Comparison of ENCODE assay signal across 28 cellular contexts in genomic region chr22:26287382-26288228, GRCh38.
"Had no signal": no experiment of that assay in that cellular context is flagged by ENCODE, and none has a peak within 500 bp of the region (broad histone marks: within the 10 kb centered on the region; RNA-seq: fewer than 3 reads in every experiment).

No MANE protein-coding gene starts in this region.

- ATAC-seq: activated CD4-positive, alpha-beta T cell treated with anti-CD3 and anti-CD28 coated beads for 36 hours; activated T-cell treated with anti-CD3 and anti-CD28 coated beads, Interleukin-2, amount 50 U/mL, for 72 hours; heart left ventricle; left colon; sciatic nerve; stimulated activated naive CD8-positive, alpha-beta T cell treated with anti-CD3 and anti-CD28 coated beads, Interleukin-15, Interleukin-2, amounts not matched to agents 100 U/mL and 50 U/mL, for 24 hours had no signal

- H3K4me3 ChIP-seq: adrenal gland, ascending aorta, cardiac muscle cell, heart left ventricle, ovary, skin epidermis, testis, transverse colon, uterus had no signal

- H3K9me3 ChIP-seq: adrenal gland, ascending aorta, heart left ventricle, neutrophil, ovary, testis, transverse colon, uterus had no signal

- FAIRE-seq: endothelial cell of umbilical vein, kidney had no signal

- DNase-seq: activated CD4-positive, alpha-beta T cell treated with anti-CD3 and anti-CD28 coated beads for 36 hours; activated CD4-positive, CD25-positive, alpha-beta regulatory T cell; activated naive CD4-positive, alpha-beta T cell; activated naive CD8-positive, alpha-beta T cell treated with anti-CD3 and anti-CD28 coated beads for 36 hours; activated T-cell treated with anti-CD3 and anti-CD28 coated beads for 4 hours; activated T-cell treated with anti-CD3 and anti-CD28 coated beads, Interleukin-2, amount 50 U/mL, for 72 hours; adrenal gland; foreskin fibroblast; heart left ventricle; hypothalamus; immature natural killer cell; kidney; left colon; mammary epithelial cell; nephron progenitor cell; ovary; stimulated activated CD4-positive, alpha-beta T cell treated with anti-CD3 and anti-CD28 coated beads, Interleukin-12 subunit alpha, Interleukin-12 subunit beta, amount 100 ng/mL, for 4 hours; stimulated activated CD4-positive, alpha-beta T cell treated with anti-CD3 and anti-CD28 coated beads, Interleukin-4, amount 100 ng/mL, for 1 hour; stimulated activated naive CD8-positive, alpha-beta T cell treated with anti-CD3 and anti-CD28 coated beads, Interleukin-15, Interleukin-2, amounts not matched to agents 100 U/mL and 50 U/mL, for 24 hours; testis; transverse colon; uterus had no signal

- H3K27ac ChIP-seq: adrenal gland, ascending aorta, cardiac muscle cell, heart left ventricle, neutrophil, ovary, skin epidermis, testis, transverse colon, uterus had no signal

- H3K36me3 ChIP-seq: adrenal gland, ascending aorta, cardiac muscle cell, heart left ventricle, neutrophil, ovary, transverse colon, uterus had no signal

- H3K4me1 ChIP-seq: adrenal gland, ascending aorta, heart left ventricle, testis, transverse colon, uterus had no signal

- H3K27me3 ChIP-seq: ascending aorta, cardiac muscle cell, ovary, testis, uterus had no signal
